In the genomic region with DNA sequence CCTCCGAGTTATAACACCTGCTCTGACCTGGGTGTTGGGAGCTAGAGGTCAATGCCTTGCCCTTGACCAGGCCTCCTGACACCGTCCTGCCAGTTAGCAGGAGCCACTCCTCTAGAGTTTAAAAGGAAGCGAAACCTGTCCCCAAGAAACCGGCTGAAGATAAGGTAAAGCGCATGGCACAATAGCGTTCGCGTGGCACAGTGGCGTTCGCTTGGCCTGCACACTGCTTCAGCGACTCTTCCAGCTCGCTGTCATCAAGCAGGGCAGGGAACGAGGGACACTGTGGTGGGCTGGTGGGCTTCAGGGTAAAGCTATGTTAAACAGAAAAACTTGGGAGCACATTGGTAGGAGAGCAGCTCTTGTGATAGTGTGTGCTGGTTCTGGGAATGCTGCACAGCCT, we compare ENCODE assay signal across 16 cellular contexts. TPM values are rescaled to one million over a fixed set of nuclear protein-coding genes. Genes with fewer than 3 reads are reported as not detected.
"Had no signal": no experiment of that assay in that cellular context is flagged by ENCODE, and none has a peak within 500 bp of the region (broad histone marks: within the 10 kb centered on the region; RNA-seq: fewer than 3 reads in every experiment).

No MANE protein-coding gene starts in this region.

- H3K36me3 ChIP-seq: brain microvascular endothelial cell, lower lobe of right lung, suprapubic skin, upper lobe of right lung had no signal

- H3K27me3 ChIP-seq: brain microvascular endothelial cell, foreskin keratinocyte, suprapubic skin, upper lobe of right lung had no signal

- H3K27ac ChIP-seq: brain microvascular endothelial cell, foreskin keratinocyte, lower lobe of right lung, suprapubic skin, upper lobe of right lung had no signal

- H3K4me3 ChIP-seq: lower lobe of right lung, suprapubic skin, upper lobe of right lung had no signal

- DNase-seq: activated CD4-positive, CD25-positive, alpha-beta regulatory T cell treated with anti-CD3 and anti-CD28 coated beads, Interleukin-2, amount 50 U/mL, for 72 hours; activated naive CD8-positive, alpha-beta T cell treated with anti-CD3 and anti-CD28 coated beads for 36 hours; amygdala; brain microvascular endothelial cell; cortex of kidney; effector CD8-positive, alpha-beta T cell; foreskin keratinocyte; lower lobe of right lung; natural killer cell; stimulated activated CD4-positive, alpha-beta T cell treated with anti-CD3 and anti-CD28 coated beads, Interleukin-15, amount 100 ng/mL, for 24 hours; stimulated activated CD4-positive, alpha-beta T cell treated with anti-CD3 and anti-CD28 coated beads, Interleukin-4, amount 100 ng/mL, for 24 hours; stimulated activated CD8-positive, alpha-beta memory T cell treated with anti-CD3 and anti-CD28 coated beads, Interleukin-4, amount 100 ng/mL, for 48 hours; stimulated activated naive CD4-positive, alpha-beta T cell treated with Interleukin-2 at 50 U/mL for 16 hours; upper lobe of right lung had no signal

- H3K9me3 ChIP-seq: lower lobe of right lung, suprapubic skin, upper lobe of right lung had no signal

RNA-seq across cellular contexts. Expression of a gene that starts 28.2 kb away (rescaled TPM):
- total RNA-seq: mononuclear cell, natural killer cell had no signal
